24 cellular contexts compared by ENCODE assay signal in genomic region chr20:44948513-44948912, GRCh38.
"Had no signal": no experiment of that assay in that cellular context is flagged by ENCODE, and none has a peak within 500 bp of the region (broad histone marks: within the 10 kb centered on the region; RNA-seq: fewer than 3 reads in every experiment).

No MANE protein-coding gene starts in this region.

- H3K27me3 Mint-ChIP-seq: activated CD8-positive, alpha-beta memory T cell treated with anti-CD3 and anti-CD28 coated beads, Interleukin-2, amount 10 ng/mL, durations not matched to agents 7 days and 5 days; activated naive CD8-positive, alpha-beta T cell treated with anti-CD3 and anti-CD28 coated beads, Interleukin-2, amount 10 ng/mL, durations not matched to agents 7 days and 5 days; activated T-helper 17 cell treated with anti-CD3 and anti-CD28 coated beads, Interleukin-2, amount 50 U/mL, for 72 hours had no signal

- H3K27me3 ChIP-seq: SJSA1 had no signal

- H3K9me3 ChIP-seq: SJSA1 had no signal

- H3K4me3 ChIP-seq: SJSA1 had no signal

- ATAC-seq: activated CD4-positive, CD25-positive, alpha-beta regulatory T cell treated with anti-CD3 and anti-CD28 coated beads, Interleukin-2, amount 50 U/mL, for 24 hours; activated CD8-positive, alpha-beta memory T cell treated with anti-CD3 and anti-CD28 coated beads, Interleukin-2, amount 10 ng/mL, durations not matched to agents 7 days and 5 days; activated T-cell treated with anti-CD3 and anti-CD28 coated beads, Interleukin-2, amount 50 U/mL, for 4 hours; activated T-helper 17 cell treated with anti-CD3 and anti-CD28 coated beads, Interleukin-2, amount 50 U/mL, for 72 hours; SK-N-SH treated with all-trans-retinoic acid at 6 μM for 48 hours had no signal

- H3K9me3 Mint-ChIP-seq: activated naive CD4-positive, alpha-beta T cell treated with anti-CD3 and anti-CD28 coated beads for 36 hours; activated naive CD8-positive, alpha-beta T cell treated with anti-CD3 and anti-CD28 coated beads, Interleukin-2, amount 10 ng/mL, durations not matched to agents 7 days and 5 days; activated T-cell treated with anti-CD3 and anti-CD28 coated beads, Interleukin-2, amount 50 U/mL, for 4 hours; activated T-helper 17 cell treated with anti-CD3 and anti-CD28 coated beads, Interleukin-2, amount 50 U/mL, for 72 hours; T-helper 1 cell treated with Interleukin-12 subunit alpha and Interleukin-12 subunit beta and Interleukin-4 antibody, amounts not matched to agents 30 μg/mL and 1 μg/mL, for 36 hours had no signal

- DNase-seq: activated CD4-positive, alpha-beta T cell treated with anti-CD3 and anti-CD28 coated beads for 4 hours; activated CD8-positive, alpha-beta memory T cell treated with anti-CD3 and anti-CD28 coated beads, Interleukin-2, amount 10 ng/mL, durations not matched to agents 7 days and 5 days; activated gamma-delta T cell; activated naive CD4-positive, alpha-beta T cell treated with anti-CD3 and anti-CD28 coated beads for 36 hours; activated naive CD8-positive, alpha-beta T cell treated with anti-CD3 and anti-CD28 coated beads, Interleukin-2, amount 10 ng/mL, durations not matched to agents 7 days and 5 days; activated T-cell treated with anti-CD3 and anti-CD28 coated beads, Interleukin-2, amount 50 U/mL, for 4 hours; aorta; central memory CD4-positive, alpha-beta T cell; MM.1S; NCI-H1105; NCI-H1436; NCI-H187; NCI-H2081; NCI-H510A treated with DMSO at 0.1 percent for 48 hours; NCI-H69; NK-92 treated with Interleukin-12 subunit alpha and Interleukin-12 subunit beta, amount 100 ng/mL, for 24 hours; SHP77 had no signal

- H3K4me3 Mint-ChIP-seq: activated CD8-positive, alpha-beta memory T cell treated with anti-CD3 and anti-CD28 coated beads, Interleukin-2, amount 10 ng/mL, durations not matched to agents 7 days and 5 days; activated naive CD4-positive, alpha-beta T cell treated with anti-CD3 and anti-CD28 coated beads for 36 hours; activated naive CD8-positive, alpha-beta T cell treated with anti-CD3 and anti-CD28 coated beads, Interleukin-2, amount 10 ng/mL, durations not matched to agents 7 days and 5 days; activated T-cell treated with anti-CD3 and anti-CD28 coated beads, Interleukin-2, amount 50 U/mL, for 4 hours; activated T-helper 17 cell treated with anti-CD3 and anti-CD28 coated beads, Interleukin-2, amount 50 U/mL, for 72 hours; T-helper 1 cell treated with Interleukin-12 subunit alpha and Interleukin-12 subunit beta and Interleukin-4 antibody, amounts not matched to agents 30 μg/mL and 1 μg/mL, for 36 hours had no signal

- H3K27ac Mint-ChIP-seq: activated CD8-positive, alpha-beta memory T cell treated with anti-CD3 and anti-CD28 coated beads, Interleukin-2, amount 10 ng/mL, durations not matched to agents 7 days and 5 days; activated naive CD4-positive, alpha-beta T cell treated with anti-CD3 and anti-CD28 coated beads for 36 hours; activated naive CD8-positive, alpha-beta T cell treated with anti-CD3 and anti-CD28 coated beads, Interleukin-2, amount 10 ng/mL, durations not matched to agents 7 days and 5 days; activated T-helper 17 cell treated with anti-CD3 and anti-CD28 coated beads, Interleukin-2, amount 50 U/mL, for 72 hours; T-helper 1 cell treated with Interleukin-12 subunit alpha and Interleukin-12 subunit beta and Interleukin-4 antibody, amounts not matched to agents 30 μg/mL and 1 μg/mL, for 36 hours had no signal

- FAIRE-seq: bronchial epithelial cell, RCC 7860 had no signal
